21 cellular contexts compared by ENCODE assay signal in the genomic region with DNA sequence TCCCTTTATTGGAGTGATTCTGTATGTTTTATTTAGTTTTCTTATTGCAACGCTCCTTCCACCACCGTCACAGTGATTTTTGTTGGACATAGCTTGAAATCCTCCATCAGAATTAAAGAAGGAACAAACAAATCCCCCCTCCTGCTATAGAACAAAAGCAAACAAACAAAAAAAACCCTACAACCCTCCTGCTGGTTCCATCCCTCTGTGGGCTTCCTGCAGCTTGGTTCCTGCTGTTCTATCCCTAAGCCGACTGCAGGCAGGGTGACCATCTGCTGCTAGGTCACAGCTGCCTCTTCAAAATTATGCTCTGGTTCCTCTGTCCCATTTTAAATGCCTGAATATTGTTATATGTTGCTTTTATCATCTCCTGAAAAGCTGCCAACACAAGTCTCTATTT.
"Had no signal": no experiment of that assay in that cellular context is flagged by ENCODE, and none has a peak within 500 bp of the region (broad histone marks: within the 10 kb centered on the region; RNA-seq: fewer than 3 reads in every experiment).

No MANE protein-coding gene starts in this region.

- H3K27me3 Mint-ChIP-seq: activated CD4-positive, alpha-beta T cell treated with anti-CD3 and anti-CD28 coated beads, Interleukin-2, amount 10 ng/mL, durations not matched to agents 24 days and 14 days; activated naive CD8-positive, alpha-beta T cell; stimulated activated naive CD8-positive, alpha-beta T cell treated with anti-CD3 and anti-CD28 coated beads, Interleukin-15, Interleukin-2, amounts not matched to agents 100 ng/mL and 50 ng/mL, for 24 hours had no signal

- H3K27ac ChIP-seq: body of pancreas, colonic mucosa, esophagus muscularis mucosa, lower lobe of right lung, ovary, suprapubic skin had no signal

- H3K4me1 Mint-ChIP-seq: activated CD4-positive, alpha-beta T cell treated with anti-CD3 and anti-CD28 coated beads, Interleukin-2, amount 10 ng/mL, durations not matched to agents 24 days and 14 days; mesothelial cell of epicardium had no signal

- H3K4me3 Mint-ChIP-seq: activated CD4-positive, alpha-beta T cell treated with anti-CD3 and anti-CD28 coated beads, Interleukin-2, amount 10 ng/mL, durations not matched to agents 24 days and 14 days; activated naive CD8-positive, alpha-beta T cell; activated T-cell treated with anti-CD3 and anti-CD28 coated beads, Interleukin-2, amount 50 U/mL, for 72 hours; mesothelial cell of epicardium; neural crest cell; stimulated activated naive CD8-positive, alpha-beta T cell treated with anti-CD3 and anti-CD28 coated beads, Interleukin-15, Interleukin-2, amounts not matched to agents 100 ng/mL and 50 ng/mL, for 24 hours had no signal

- H3K27me3 ChIP-seq: body of pancreas, colonic mucosa, esophagus muscularis mucosa, ovary, suprapubic skin had no signal

- H3K36me3 Mint-ChIP-seq: activated naive CD8-positive, alpha-beta T cell; mesothelial cell of epicardium had no signal

- H3K9me3 Mint-ChIP-seq: activated CD4-positive, alpha-beta T cell treated with anti-CD3 and anti-CD28 coated beads, Interleukin-2, amount 10 ng/mL, durations not matched to agents 24 days and 14 days; activated T-cell treated with anti-CD3 and anti-CD28 coated beads, Interleukin-2, amount 50 U/mL, for 72 hours; stimulated activated naive CD8-positive, alpha-beta T cell treated with anti-CD3 and anti-CD28 coated beads, Interleukin-15, Interleukin-2, amounts not matched to agents 100 ng/mL and 50 ng/mL, for 24 hours had no signal

- H3K9me3 ChIP-seq: body of pancreas, colonic mucosa, esophagus muscularis mucosa, lower lobe of right lung, ovary, suprapubic skin had no signal

- H3K36me3 ChIP-seq: colonic mucosa, esophagus muscularis mucosa, lower lobe of right lung, ovary, suprapubic skin had no signal

- H3K27ac Mint-ChIP-seq: activated CD4-positive, alpha-beta T cell treated with anti-CD3 and anti-CD28 coated beads, Interleukin-2, amount 10 ng/mL, durations not matched to agents 24 days and 14 days; activated naive CD8-positive, alpha-beta T cell; activated T-cell treated with anti-CD3 and anti-CD28 coated beads, Interleukin-2, amount 50 U/mL, for 72 hours; mesothelial cell of epicardium; stimulated activated naive CD8-positive, alpha-beta T cell treated with anti-CD3 and anti-CD28 coated beads, Interleukin-15, Interleukin-2, amounts not matched to agents 100 ng/mL and 50 ng/mL, for 24 hours had no signal

- ATAC-seq: activated T-cell treated with anti-CD3 and anti-CD28 coated beads, Interleukin-2, amount 50 U/mL, for 72 hours; body of pancreas; left cardiac atrium; lower lobe of right lung; sciatic nerve had no signal

- DNase-seq: activated CD4-positive, alpha-beta T cell treated with anti-CD3 and anti-CD28 coated beads, Interleukin-2, amount 10 ng/mL, durations not matched to agents 24 days and 14 days; activated CD4-positive, CD25-positive, alpha-beta regulatory T cell; activated CD8-positive, alpha-beta memory T cell treated with anti-CD3 and anti-CD28 coated beads, Interleukin-2, amount 50 U/mL, for 48 hours; activated gamma-delta T cell; activated T-cell treated with anti-CD3 and anti-CD28 coated beads, Interleukin-2, amount 50 U/mL, for 72 hours; amygdala; body of pancreas; caudate nucleus; colonic mucosa; left cardiac atrium; lower lobe of right lung; ovary; T-helper 2 cell; trophoblast cell had no signal

- H3K4me3 ChIP-seq: body of pancreas, colonic mucosa, esophagus muscularis mucosa, lower lobe of right lung, ovary, suprapubic skin had no signal

- H3K4me1 ChIP-seq: body of pancreas, colonic mucosa, esophagus muscularis mucosa, lower lobe of right lung, suprapubic skin had no signal
